11 cellular contexts compared by ENCODE assay signal in the genomic region with DNA sequence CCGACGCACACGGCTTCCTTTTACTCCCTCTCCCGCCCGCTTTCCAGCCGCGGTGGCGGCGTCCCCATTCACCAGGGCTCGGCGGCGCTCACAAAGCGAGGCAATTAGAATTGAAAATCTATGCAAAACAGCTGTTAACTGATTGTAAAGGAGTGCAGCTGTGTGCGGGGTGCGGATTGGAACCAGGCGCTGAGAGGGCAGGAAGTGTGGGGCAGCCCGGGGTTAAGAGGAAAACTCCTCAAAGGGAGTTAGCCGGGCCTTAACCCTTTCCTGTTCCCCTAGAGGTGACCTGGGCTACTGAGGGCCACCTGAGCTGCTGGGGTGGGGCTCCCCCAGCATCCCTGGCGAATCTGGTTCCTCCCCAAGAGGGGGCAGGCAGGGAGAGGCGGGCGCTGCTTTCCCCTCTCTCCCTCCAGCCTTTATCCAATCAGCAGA. TPM values are rescaled to one million over a fixed set of nuclear protein-coding genes. Genes with fewer than 3 reads are reported as not detected.
A peak's percentile ranks its signal among the peaks of the same experiment; 100 is the strongest.
DNase-seq lines count a peak whose midpoint lies in the region; ATAC-seq and TF ChIP-seq lines count a peak whose summit lies in the region.
"Had no signal": no experiment of that assay in that cellular context is flagged by ENCODE, and none has a peak within 500 bp of the region (broad histone marks: within the 10 kb centered on the region; RNA-seq: fewer than 3 reads in every experiment).

No MANE protein-coding gene starts in this region.

- H3K36me3 Mint-ChIP-seq in activated T-cell treated with anti-CD3 and anti-CD28 coated beads, Interleukin-2, amount 50 U/mL, for 24 hours (ENCODE audit: low read depth), result no peaks in the 10 kb centered on the region

- no peaks in the 10 kb centered on the region for H3F3A ChIP-seq in smooth muscle cell (ENCODE audit: low read depth)

- H3K4me3 ChIP-seq in fibroblast of villous mesenchyme (ENCODE audit: low read depth, low read length), result peak overlapping the region; percentile 4
- peak overlapping the region; percentile 25 for H3K4me3 ChIP-seq in smooth muscle cell
- H3K4me3 ChIP-seq: suprapubic skin had no signal

- TF ChIP-seq CTCF in fibroblast of villous mesenchyme (IDR thresholded peaks at IDR 0.05; ENCODE audit: insufficient read depth, low read depth, low read length) (peak; percentile 13), smooth muscle cell (IDR thresholded peaks at IDR 0.05; ENCODE audit: borderline replicate concordance, insufficient read depth, poor library complexity, severe bottlenecking) (peak; percentile 8)

- H3K9ac ChIP-seq in smooth muscle cell (ENCODE audit: low read depth), result no peak overlapping the region

- peaks cover 33% of the 10 kb centered on the region for H3K4me1 Mint-ChIP-seq in activated T-cell treated with anti-CD3 and anti-CD28 coated beads, Interleukin-2, amount 50 U/mL, for 24 hours (ENCODE audit: low read depth)

- H3K4me3 Mint-ChIP-seq in activated T-cell treated with anti-CD3 and anti-CD28 coated beads, Interleukin-2, amount 50 U/mL, for 24 hours, result no peak overlapping the region

- WGBS in smooth muscle cell (ENCODE audit: low lambda C conversion rate), result 13% methylated on average over 21 of the region's 21 CpGs

- H3K79me2 ChIP-seq in smooth muscle cell (ENCODE audit: low read depth), result peaks cover 38% of the 10 kb centered on the region

- no peak overlapping the region for H2AFZ ChIP-seq in smooth muscle cell (ENCODE audit: low read depth)

- H3K27me3 Mint-ChIP-seq in activated T-cell treated with anti-CD3 and anti-CD28 coated beads, Interleukin-2, amount 50 U/mL, for 24 hours, result peaks cover 9% of the 10 kb centered on the region

- no peaks in the 10 kb centered on the region for H3K9me3 Mint-ChIP-seq in activated T-cell treated with anti-CD3 and anti-CD28 coated beads, Interleukin-2, amount 50 U/mL, for 24 hours

- H3K9me3 ChIP-seq in smooth muscle cell (replicated peaks; ENCODE audit: low read depth), result no peaks in the 10 kb centered on the region
- H3K9me3 ChIP-seq: suprapubic skin had no signal

- no peak for ATAC-seq in HG02870 (IDR thresholded peaks at IDR 0.05; ENCODE audit: unreplicated experiment)

- peak overlapping the region; percentile 71 for H3K4me2 ChIP-seq in smooth muscle cell

- H4K20me1 ChIP-seq in smooth muscle cell (ENCODE audit: low read depth), result peaks cover 94% of the 10 kb centered on the region

- peaks cover 37% of the 10 kb centered on the region for H3K4me1 ChIP-seq in smooth muscle cell (ENCODE audit: low read depth)

- DNase-seq in NCI-H1436 (lab: John Stamatoyannopoulos, UW) (peak; percentile 33), NCI-H1436 treated with DMSO at 0.1 percent for 48 hours (lab: John Stamatoyannopoulos, UW) (no peak), NCI-H69 (lab: John Stamatoyannopoulos, UW) (peak; percentile 63), fibroblast of villous mesenchyme (ENCODE audit: low read depth) (peak; percentile 58), smooth muscle cell (lab: John Stamatoyannopoulos, UW; ENCODE audit: unreplicated experiment) (no peak), mucosa of gallbladder (ENCODE audit: low spot score) (no peak)
- DNase-seq in activated T-cell treated with anti-CD3 and anti-CD28 coated beads, Interleukin-2, amount 50 U/mL, for 24 hours, result no peak
- DNase-seq: ACHN, NCI-H524 treated with DMSO at 0.1 percent for 48 hours had no signal

- H3K27ac Mint-ChIP-seq in activated T-cell treated with anti-CD3 and anti-CD28 coated beads, Interleukin-2, amount 50 U/mL, for 24 hours, result no peak overlapping the region

- no peaks in the 10 kb centered on the region for H3K36me3 ChIP-seq in smooth muscle cell (ENCODE audit: low read depth)
- H3K36me3 ChIP-seq: suprapubic skin had no signal

- no peak overlapping the region for H3K27ac ChIP-seq in smooth muscle cell (ENCODE audit: low read depth)
- H3K27ac ChIP-seq: suprapubic skin had no signal

- no peaks in the 10 kb centered on the region for H3K27me3 ChIP-seq in smooth muscle cell (ENCODE audit: low read depth)
- H3K27me3 ChIP-seq: suprapubic skin had no signal

RNA-seq across cellular contexts. Expression of gene GSE1, which starts 5.8 kb away (rescaled TPM):
- total RNA-seq in fibroblast of villous mesenchyme (48.4 and 53.1 TPM in 2 replicates), smooth muscle cell (21.4 and 27.7 TPM in 2 replicates), mucosa of gallbladder (82.9 TPM)
- 13.6 and 17.1 TPM in 2 replicates for polyA plus RNA-seq in smooth muscle cell

Comparison
In these comparisons a context has a peak if more than half of its experiments do, and no peak if none do; other contexts are left out.
1. DNase-seq: peak in NCI-H1436 (single experiment), NCI-H69 (single experiment) and fibroblast of villous mesenchyme (single experiment); none in NCI-H1436 treated with DMSO at 0.1 percent for 48 hours (single experiment), smooth muscle cell (single experiment), activated T-cell treated with anti-CD3 and anti-CD28 coated beads, Interleukin-2, amount 50 U/mL, for 24 hours (single experiment) and mucosa of gallbladder (single experiment).